In genomic region chr4:74157116-74157742, GRCh38 we compare ENCODE assay signal across 8 cellular contexts. TPM values are rescaled to one million over a fixed set of nuclear protein-coding genes. Genes with fewer than 3 reads are reported as not detected.
DNase-seq lines count a peak whose midpoint lies in the region; ATAC-seq, FAIRE-seq and TF ChIP-seq lines count a peak whose summit lies in the region.

No MANE protein-coding gene starts in this region.

- no peak for TF ChIP-seq CTCF in OCI-LY1 (IDR thresholded peaks at IDR 0.05; ENCODE audit: low read length)
- TF ChIP-seq CTCF in H1 (IDR thresholded peaks at IDR 0.05; ENCODE audit: control extremely low read depth in 1 of 3, insufficient read depth in 1 of 3, low read depth in 1 of 3, low read length in 3 of 3): no peak
- TF ChIP-seq CTCF in nephron (IDR thresholded peaks at IDR 0.05; ENCODE audit: unreplicated experiment in 3 of 3): no peak
- TF ChIP-seq CTCF in GM10248 (IDR thresholded peaks at IDR 0.05; ENCODE audit: control extremely low read depth, extremely low read depth, low read depth, missing control alignments): no peak

- intact Hi-C loops in head of caudate nucleus (cut with DNase I): no loop called here

- H3K9me3 ChIP-seq in OCI-LY1 (ENCODE audit: low read length): no peaks in the 10 kb centered on the region
- H3K9me3 ChIP-seq in H1 (ENCODE audit: insufficient read depth in 2 of 2, low read depth in 1 of 2, low read length in 1 of 2): no peaks in the 10 kb centered on the region

- peak overlapping the region; percentile 3 for H4K5ac ChIP-seq in H1 (ENCODE audit: insufficient read length, low read depth, low read length)

- H3K79me2 ChIP-seq in OCI-LY1 (ENCODE audit: insufficient read depth, low read length): peaks cover 40% of the 10 kb centered on the region
- H3K79me2 ChIP-seq in H1 (ENCODE audit: control insufficient read depth in 1 of 2, insufficient read depth in 2 of 2, low read length in 2 of 2): peaks cover 0 to 50% of the 10 kb centered on the region in 2 experiments; a peak in 3 of 4 replicates

- peak overlapping the region; percentile 7 for H4K91ac ChIP-seq in H1 (replicated peaks; ENCODE audit: insufficient read length, low read length)

- ATAC-seq in GM18861 (IDR thresholded peaks at IDR 0.05; ENCODE audit: unreplicated experiment): no peak

- 30% methylated on average over 4 of the region's 4 CpGs; no CpG with 5 or more reads in 1 of the 2 experiments for WGBS in H1 (ENCODE audit: extremely low coverage in 1 of 2, insufficient coverage in 1 of 2, insufficient read length in 1 of 2, insufficient replicate concordance in 2 of 2, low coverage in 1 of 2, low lambda C conversion rate in 2 of 2, missing lambda C conversion rate in 1 of 2), 2 experiments

- H3K4me3 Mint-ChIP-seq in nephron: peak overlapping the region; percentile 86 to 90 (median 88)

- H4K8ac ChIP-seq in H1 (ENCODE audit: extremely low read depth, insufficient read depth, low read length): no peak overlapping the region; the same call in 1 of the 2 replicates

- no peak overlapping the region for H2BK15ac ChIP-seq in H1 (ENCODE audit: low read length)

- H3K14ac ChIP-seq in H1 (ENCODE audit: insufficient read length): no peak overlapping the region

- H4K20me1 ChIP-seq in OCI-LY1 (ENCODE audit: insufficient read depth, low read length): no peaks in the 10 kb centered on the region
- peaks cover 0 to 2% of the 10 kb centered on the region in 2 experiments for H4K20me1 ChIP-seq in H1 (replicated peaks in 1 of 2; ENCODE audit: control insufficient read depth in 1 of 2, insufficient read depth in 2 of 2, low read length in 2 of 2)

- H3K27me3 Mint-ChIP-seq in nephron (ENCODE audit: low read depth): peaks cover 4% of the 10 kb centered on the region

- H3K9ac ChIP-seq in OCI-LY1 (ENCODE audit: low read length) (peak overlapping the region; percentile 99), H1 (replicated peaks in 1 of 4; ENCODE audit: extremely low read depth in 1 of 4, low read depth in 3 of 4, low read length in 3 of 4) (peak overlapping the region in 3 of 4 experiments; percentile 54 to 76 (median 75); a peak in 6 of 7 replicates)

- no peak for TF ChIP-seq RAD21 in H1 (IDR thresholded peaks at IDR 0.05 in 1 of 2, conservative IDR thresholded peaks at IDR 0.05 in 1 of 2; ENCODE audit: low read depth in 2 of 2, low read length in 2 of 2)

- H3K27ac ChIP-seq in OCI-LY1 (ENCODE audit: low read depth, low read length, poor library complexity, severe bottlenecking) (no peak overlapping the region), H1 (ENCODE audit: low read depth, low read length) (peak overlapping the region; percentile 51; the same call in 1 of the 2 replicates)

- H3K27ac Mint-ChIP-seq in nephron: peak overlapping the region; percentile 95 to 99 (median 99)

- H2BK20ac ChIP-seq in H1 (ENCODE audit: low read length): no peak overlapping the region

- H2BK12ac ChIP-seq in H1 (ENCODE audit: low read depth, low read length): no peak overlapping the region

- CTCF ChIA-PET in H1 (lab: Charles Lee; ENCODE audit: partially characterized antibody): no interaction called here
- CTCF ChIA-PET in GM10248 (lab: Yijun Ruan, JAX): interaction anchor here (1.1 kb wide), 1 partner anchor 68 kb away, joined by 3 read pairs; no protein-coding TSS in a partner anchor

- H3K36me3 Mint-ChIP-seq in nephron (ENCODE audit: low read depth): peaks cover 15% of the 10 kb centered on the region

- POLR2A ChIA-PET in H1 (lab: Charles Lee; ENCODE audit: partially characterized antibody) (interaction anchor here (0.9 to 1.4 kb wide), 3 partner anchors 10 to 159 kb away, joined by 3 to 7 read pairs (median 3); partner anchors contain the start of gene CXCL5), GM10248 (lab: Yijun Ruan, JAX) (no interaction called here)

- H2AK5ac ChIP-seq in H1 (ENCODE audit: low read depth, low read length): no peak overlapping the region

- H3K79me1 ChIP-seq in H1 (ENCODE audit: low read depth, low read length): no peaks in the 10 kb centered on the region

- H3K36me3 ChIP-seq in OCI-LY1 (ENCODE audit: insufficient read depth, low read length): peaks cover 25% of the 10 kb centered on the region
- H3K36me3 ChIP-seq in H1 (ENCODE audit: control insufficient read depth in 2 of 4, insufficient read depth in 4 of 4, low read length in 3 of 4): peaks cover 0 to 13% (median 0%) of the 10 kb centered on the region in 4 experiments; a peak in 3 of 8 replicates

- H3K4ac ChIP-seq in H1 (replicated peaks; ENCODE audit: insufficient read length, low read depth, low read length): no peak overlapping the region

- no peak overlapping the region for H3K23ac ChIP-seq in H1 (ENCODE audit: insufficient read length)

- FAIRE-seq in H1 (lab: Jason Lieb, UNC): no peak

- no peaks in the 10 kb centered on the region for H3K9me3 Mint-ChIP-seq in nephron

- H3K4me1 ChIP-seq in OCI-LY1 (ENCODE audit: insufficient read depth, low read length, severe bottlenecking) (peaks cover 23% of the 10 kb centered on the region), H1 (replicated peaks in 1 of 4; ENCODE audit: control insufficient read depth in 3 of 4, insufficient read depth in 4 of 4, low read length in 3 of 4) (peaks cover 0 to 4% (median 2%) of the 10 kb centered on the region in 4 experiments; a peak in 2 of 7 replicates)

- H3F3A ChIP-seq in OCI-LY1 (ENCODE audit: insufficient read depth, low read length): 0 out of 2 replicates have a peak, but pooled peaks cover under 1% of the 10 kb centered on the region

- peaks cover 40% of the 10 kb centered on the region for H3K4me1 Mint-ChIP-seq in nephron

- H2BK120ac ChIP-seq in H1 (replicated peaks; ENCODE audit: low read depth, low read length): no peak overlapping the region

- peak overlapping the region; percentile 88 for H2AFZ ChIP-seq in OCI-LY1 (ENCODE audit: low read length)
- peak overlapping the region; percentile 60 for H2AFZ ChIP-seq in H1 (ENCODE audit: low read length)

- H3K18ac ChIP-seq in H1 (ENCODE audit: extremely low read depth, low read length): no peak overlapping the region; the same call in 1 of the 2 replicates

- H3K4me3 ChIP-seq in OCI-LY1 (ENCODE audit: low read depth, low read length, poor library complexity, severe bottlenecking): peak overlapping the region; percentile 100
- peak overlapping the region; percentile 72 to 82 (median 78) for H3K4me3 ChIP-seq in H1 (ENCODE audit: extremely low read depth in 1 of 4, insufficient read depth in 2 of 4, low read depth in 3 of 4, low read length in 4 of 4)

- H3K4me2 ChIP-seq in OCI-LY1 (ENCODE audit: low read length) (peak overlapping the region; percentile 92), H1 (ENCODE audit: insufficient read depth in 1 of 2, low read depth in 2 of 2, low read length in 2 of 2) (peak overlapping the region; percentile 75 to 78)

- no peak for TF ChIP-seq POLR2A in H1 (IDR thresholded peaks at IDR 0.05; ENCODE audit: control extremely low read depth in 1 of 2, low read depth in 2 of 2, low read length in 2 of 2)

- no peak overlapping the region for H3K56ac ChIP-seq in H1 (replicated peaks; ENCODE audit: insufficient read length, low read depth, low read length)

- H3K23me2 ChIP-seq in H1 (ENCODE audit: low read depth, low read length): 0 out of 2 replicates have a peak, but pooled peaks cover 4% of the 10 kb centered on the region

- peak; percentile 5 for DNase-seq in Daoy (ENCODE audit: low read depth)
- DNase-seq in H1 (ENCODE audit: low read depth in 1 of 2, low spot score in 2 of 2): no peak
- DNase-seq in DMS153 (lab: John Stamatoyannopoulos, UW): no peak
- DNase-seq in GM10248 (ENCODE audit: extremely low spot score): no peak
- no peak for DNase-seq in head of caudate nucleus

- TF ChIP-seq EP300 in H1 (IDR thresholded peaks at IDR 0.05; ENCODE audit: borderline replicate concordance in 1 of 2, low read depth in 2 of 2, low read length in 2 of 2): no peak

- H2BK5ac ChIP-seq in H1 (ENCODE audit: low read depth, low read length): peak overlapping the region; percentile 93

- H3K27me3 ChIP-seq in OCI-LY1 (ENCODE audit: insufficient read depth, low read length): no peaks in the 10 kb centered on the region
- H3K27me3 ChIP-seq in H1 (replicated peaks in 1 of 4; ENCODE audit: control insufficient read depth in 3 of 4, extremely low read depth in 1 of 4, insufficient read depth in 3 of 4, low read length in 3 of 4): no peaks in the 10 kb centered on the region

- H3K9me2 ChIP-seq in OCI-LY1 (ENCODE audit: low read depth, low read length): no peaks in the 10 kb centered on the region

TF ChIP-seq in H1, 55 proteins besides CTCF, POLR2A, EP300 and RAD21:
- no peak for TF ChIP-seq SP2 (IDR thresholded peaks at IDR 0.05; ENCODE audit: low read length)
- no peak for TF ChIP-seq SP4 (IDR thresholded peaks at IDR 0.05; ENCODE audit: low read length)
- TF ChIP-seq TAF1 (IDR thresholded peaks at IDR 0.05; ENCODE audit: low read depth, low read length): no peak
- no peak for TF ChIP-seq EGR1 (IDR thresholded peaks at IDR 0.05; ENCODE audit: borderline replicate concordance, low read depth, low read length)

RNA-seq across cellular contexts. Expression of gene MTHFD2L, which starts 0.7 kb away (rescaled TPM):
- total RNA-seq in Daoy (2014; rRNA removed; shearing (Covaris generic)): 7.9 and 16.3 TPM in 2 replicates
- 11.0 and 15.0 TPM in 2 replicates for total RNA-seq in H1 (2021; fragmentation: NEBNext Ultra II Directional; extraction: Animal tissue kit (Norgen Biotek cat#: 25700))
- polyA plus RNA-seq in H1 (2011; rRNA removed): 4.4 and 5.4 TPM in 2 replicates
- polyA plus RNA-seq in H1 (2011; cell fraction: cytosol; rRNA removed): 7.7 TPM
- polyA plus RNA-seq in H1 (2011; cell fraction: nucleus; rRNA removed): 4.0 TPM
- 4.3 to 9.8 TPM (median 5.1 TPM) in 4 replicates for polyA plus RNA-seq in H1 (2012, experiment 1 of 2)
- polyA plus RNA-seq in H1 (2012, experiment 2 of 2): 1.5 TPM
- polyA plus RNA-seq in H1 (2013, experiment 1 of 2): 9.1 TPM
- 8.0 TPM for polyA plus RNA-seq in H1 (2013, experiment 2 of 2)
- polyA minus RNA-seq in H1 (2011; rRNA and poly(A)+ RNA removed): 7.5 and 10.7 TPM in 2 replicates
- 6.7 TPM for polyA minus RNA-seq in H1 (2011; cell fraction: cytosol; rRNA and poly(A)+ RNA removed)
- polyA minus RNA-seq in H1 (2011; cell fraction: nucleus; rRNA and poly(A)+ RNA removed): 35.3 TPM

RNA-seq across cellular contexts. Expression of gene CXCL2, which starts 58.2 kb away (rescaled TPM):
- 1.0 and 1.1 TPM in 2 replicates for total RNA-seq in Daoy (2014; rRNA removed; shearing (Covaris generic))
- total RNA-seq in H1 (2021; fragmentation: NEBNext Ultra II Directional; extraction: Animal tissue kit (Norgen Biotek cat#: 25700)): 0.73 and 1.5 TPM in 2 replicates
- polyA plus RNA-seq in H1 (2011; rRNA removed): 0.63 and 0.72 TPM in 2 replicates
- polyA plus RNA-seq in H1 (2011; cell fraction: cytosol; rRNA removed): 0.28 TPM
- 2.1 TPM for polyA plus RNA-seq in H1 (2011; cell fraction: nucleus; rRNA removed)
- 0.50 to 0.82 TPM (median 0.68 TPM) in 4 replicates for polyA plus RNA-seq in H1 (2012, experiment 1 of 2)
- polyA plus RNA-seq in H1 (2012, experiment 2 of 2): 0.25 TPM
- 1.4 TPM for polyA plus RNA-seq in H1 (2013, experiment 1 of 2)
- polyA plus RNA-seq in H1 (2013, experiment 2 of 2): 0.96 TPM
- polyA minus RNA-seq in H1 (2011; rRNA and poly(A)+ RNA removed): 0.25 and 0.61 TPM in 2 replicates
- 3.4 TPM for polyA minus RNA-seq in H1 (2011; cell fraction: cytosol; rRNA and poly(A)+ RNA removed)
- polyA minus RNA-seq in H1 (2011; cell fraction: nucleus; rRNA and poly(A)+ RNA removed): 5.3 TPM
